8 cellular contexts compared by ENCODE assay signal in genomic region chr1:28668956-28669719, GRCh38. TPM values are rescaled to one million over a fixed set of nuclear protein-coding genes. Genes with fewer than 3 reads are reported as not detected.
DNase-seq lines count a peak whose midpoint lies in the region; ATAC-seq and TF ChIP-seq lines count a peak whose summit lies in the region.

No MANE protein-coding gene starts in this region.

- DNase-seq in OCI-M1 (lab: John Stamatoyannopoulos, UW), result peak; percentile 74
- DNase-seq in activated T-helper 1 cell treated with anti-CD3 and anti-CD28 coated beads, Interleukin-2, amount 50 U/mL, for 16 hours (ENCODE audit: low read depth in 1 of 2, low spot score in 1 of 2), result peak; percentile 6 to 14
- peak; percentile 38 for DNase-seq in fibroblast of mammary gland (ENCODE audit: low read depth)

- peaks cover 10% of the 10 kb centered on the region for H3K4me1 ChIP-seq in neuron (ENCODE audit: insufficient read depth, low read length)
- H3K4me1 ChIP-seq in thymus (ENCODE audit: control insufficient read depth, insufficient read depth, low read length), result peaks cover 7% of the 10 kb centered on the region

- no peaks in the 10 kb centered on the region for H3K9me3 ChIP-seq in neuron (ENCODE audit: low read length)
- H3K9me3 ChIP-seq in thymus (ENCODE audit: control insufficient read depth), result no peaks in the 10 kb centered on the region

- H3K27ac ChIP-seq in C4-2B (peak overlapping the region; percentile 97), thymus (ENCODE audit: low read depth) (peak overlapping the region; percentile 99)

- peak; percentile 55 for TF ChIP-seq POLR2A in GM19193 (IDR thresholded peaks at IDR 0.05; ENCODE audit: extremely low read depth, insufficient read depth, insufficient read length)

- ATAC-seq in HG03342 (IDR thresholded peaks at IDR 0.05; ENCODE audit: unreplicated experiment), result peak; percentile 47

- no peaks in the 10 kb centered on the region for H3K36me3 ChIP-seq in neuron (ENCODE audit: insufficient read depth, low read length)
- no peaks in the 10 kb centered on the region for H3K36me3 ChIP-seq in thymus (ENCODE audit: control insufficient read depth, insufficient read depth)

- no peaks in the 10 kb centered on the region for H3K27me3 ChIP-seq in neuron (ENCODE audit: insufficient read depth, low read length)
- H3K27me3 ChIP-seq in thymus (ENCODE audit: control insufficient read depth, insufficient read depth), result no peaks in the 10 kb centered on the region

- peak overlapping the region; percentile 84 for H2AFZ ChIP-seq in neuron (ENCODE audit: low read depth, low read length)

- WGBS in thymus, result under 1% methylated on average over 62 of the region's 63 CpGs

- H3K4me3 ChIP-seq in fibroblast of mammary gland (ENCODE audit: control insufficient read depth, low read depth, low read length) (peak overlapping the region; percentile 87), neuron (ENCODE audit: low read length) (peak overlapping the region; percentile 95), thymus (ENCODE audit: low read length) (peak overlapping the region; percentile 100)

- TF ChIP-seq CTCF in C4-2B (conservative IDR thresholded peaks at IDR 0.05) (no peak), fibroblast of mammary gland (conservative IDR thresholded peaks at IDR 0.05; ENCODE audit: control insufficient read depth, insufficient read depth, low read depth, low read length) (no peak)

RNA-seq across cellular contexts. Expression of gene GMEB1, which starts 0.6 kb away (rescaled TPM):
- polyA plus RNA-seq in thymus, result 6.5 TPM

RNA-seq across cellular contexts. Expression of gene RNU11, which starts 20.7 kb away (rescaled TPM):
- polyA plus RNA-seq in thymus, result not detected

RNA-seq across cellular contexts. Expression of gene TAF12, which starts 26.3 kb away (rescaled TPM):
- polyA plus RNA-seq in thymus, result 40.8 TPM

Comparison
In these comparisons a context has a peak if more than half of its experiments do, and no peak if none do; other contexts are left out.
1. Peak in every context shown above with its lines: DNase-seq, ATAC-seq, H3K4me3 ChIP-seq and H3K27ac ChIP-seq.
2. DNase-seq: peak in every context shown above with its lines; median percentile 74 in OCI-M1; 38 in fibroblast of mammary gland; 10 in activated T-helper 1 cell treated with anti-CD3 and anti-CD28 coated beads, Interleukin-2, amount 50 U/mL, for 16 hours.